ENCODE assay signal across 1 cellular context in the genomic region with DNA sequence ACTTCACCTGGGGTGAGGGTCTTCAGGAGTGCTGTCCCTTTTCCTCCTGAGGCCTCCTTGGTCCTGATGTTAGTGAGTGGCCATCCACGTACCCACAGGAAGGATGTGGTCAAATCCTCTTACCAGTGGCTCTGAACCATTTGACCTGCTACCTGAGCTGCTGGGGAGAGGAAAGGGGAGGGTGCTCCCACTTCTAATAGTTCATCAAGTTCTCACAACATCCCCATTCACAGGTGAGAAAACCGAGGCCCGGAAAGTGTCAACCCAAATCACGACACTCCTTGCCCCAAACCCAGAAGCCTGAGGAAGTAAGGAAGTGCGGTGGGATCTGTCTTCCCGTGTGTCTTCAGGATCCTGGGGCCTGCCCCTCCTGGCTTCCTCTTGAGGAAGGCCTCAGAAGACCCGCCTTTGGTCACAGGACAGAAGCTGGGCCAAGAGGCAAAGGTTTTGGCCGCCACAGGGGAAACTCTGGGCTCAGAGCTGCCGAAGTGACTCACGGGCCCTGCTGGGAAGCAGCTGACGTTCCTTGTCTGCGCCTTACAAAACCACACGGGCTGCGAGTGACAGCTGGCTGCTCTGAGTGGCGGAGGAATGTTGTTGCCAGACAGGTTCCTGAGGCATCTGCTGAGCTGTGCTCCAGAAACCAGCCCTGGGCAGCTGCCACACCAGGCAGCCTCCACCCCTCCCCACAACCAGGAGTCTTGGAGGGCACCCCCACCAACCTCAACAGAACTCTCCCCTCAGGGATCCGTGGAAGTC.
TF ChIP-seq lines count a peak whose summit lies in the region.

No MANE protein-coding gene starts in this region.

TF ChIP-seq in GM23338, 12 proteins besides CTCF, POLR2A, EP300 and RAD21 (continued from another document):
- TF ChIP-seq, protein P1, sequence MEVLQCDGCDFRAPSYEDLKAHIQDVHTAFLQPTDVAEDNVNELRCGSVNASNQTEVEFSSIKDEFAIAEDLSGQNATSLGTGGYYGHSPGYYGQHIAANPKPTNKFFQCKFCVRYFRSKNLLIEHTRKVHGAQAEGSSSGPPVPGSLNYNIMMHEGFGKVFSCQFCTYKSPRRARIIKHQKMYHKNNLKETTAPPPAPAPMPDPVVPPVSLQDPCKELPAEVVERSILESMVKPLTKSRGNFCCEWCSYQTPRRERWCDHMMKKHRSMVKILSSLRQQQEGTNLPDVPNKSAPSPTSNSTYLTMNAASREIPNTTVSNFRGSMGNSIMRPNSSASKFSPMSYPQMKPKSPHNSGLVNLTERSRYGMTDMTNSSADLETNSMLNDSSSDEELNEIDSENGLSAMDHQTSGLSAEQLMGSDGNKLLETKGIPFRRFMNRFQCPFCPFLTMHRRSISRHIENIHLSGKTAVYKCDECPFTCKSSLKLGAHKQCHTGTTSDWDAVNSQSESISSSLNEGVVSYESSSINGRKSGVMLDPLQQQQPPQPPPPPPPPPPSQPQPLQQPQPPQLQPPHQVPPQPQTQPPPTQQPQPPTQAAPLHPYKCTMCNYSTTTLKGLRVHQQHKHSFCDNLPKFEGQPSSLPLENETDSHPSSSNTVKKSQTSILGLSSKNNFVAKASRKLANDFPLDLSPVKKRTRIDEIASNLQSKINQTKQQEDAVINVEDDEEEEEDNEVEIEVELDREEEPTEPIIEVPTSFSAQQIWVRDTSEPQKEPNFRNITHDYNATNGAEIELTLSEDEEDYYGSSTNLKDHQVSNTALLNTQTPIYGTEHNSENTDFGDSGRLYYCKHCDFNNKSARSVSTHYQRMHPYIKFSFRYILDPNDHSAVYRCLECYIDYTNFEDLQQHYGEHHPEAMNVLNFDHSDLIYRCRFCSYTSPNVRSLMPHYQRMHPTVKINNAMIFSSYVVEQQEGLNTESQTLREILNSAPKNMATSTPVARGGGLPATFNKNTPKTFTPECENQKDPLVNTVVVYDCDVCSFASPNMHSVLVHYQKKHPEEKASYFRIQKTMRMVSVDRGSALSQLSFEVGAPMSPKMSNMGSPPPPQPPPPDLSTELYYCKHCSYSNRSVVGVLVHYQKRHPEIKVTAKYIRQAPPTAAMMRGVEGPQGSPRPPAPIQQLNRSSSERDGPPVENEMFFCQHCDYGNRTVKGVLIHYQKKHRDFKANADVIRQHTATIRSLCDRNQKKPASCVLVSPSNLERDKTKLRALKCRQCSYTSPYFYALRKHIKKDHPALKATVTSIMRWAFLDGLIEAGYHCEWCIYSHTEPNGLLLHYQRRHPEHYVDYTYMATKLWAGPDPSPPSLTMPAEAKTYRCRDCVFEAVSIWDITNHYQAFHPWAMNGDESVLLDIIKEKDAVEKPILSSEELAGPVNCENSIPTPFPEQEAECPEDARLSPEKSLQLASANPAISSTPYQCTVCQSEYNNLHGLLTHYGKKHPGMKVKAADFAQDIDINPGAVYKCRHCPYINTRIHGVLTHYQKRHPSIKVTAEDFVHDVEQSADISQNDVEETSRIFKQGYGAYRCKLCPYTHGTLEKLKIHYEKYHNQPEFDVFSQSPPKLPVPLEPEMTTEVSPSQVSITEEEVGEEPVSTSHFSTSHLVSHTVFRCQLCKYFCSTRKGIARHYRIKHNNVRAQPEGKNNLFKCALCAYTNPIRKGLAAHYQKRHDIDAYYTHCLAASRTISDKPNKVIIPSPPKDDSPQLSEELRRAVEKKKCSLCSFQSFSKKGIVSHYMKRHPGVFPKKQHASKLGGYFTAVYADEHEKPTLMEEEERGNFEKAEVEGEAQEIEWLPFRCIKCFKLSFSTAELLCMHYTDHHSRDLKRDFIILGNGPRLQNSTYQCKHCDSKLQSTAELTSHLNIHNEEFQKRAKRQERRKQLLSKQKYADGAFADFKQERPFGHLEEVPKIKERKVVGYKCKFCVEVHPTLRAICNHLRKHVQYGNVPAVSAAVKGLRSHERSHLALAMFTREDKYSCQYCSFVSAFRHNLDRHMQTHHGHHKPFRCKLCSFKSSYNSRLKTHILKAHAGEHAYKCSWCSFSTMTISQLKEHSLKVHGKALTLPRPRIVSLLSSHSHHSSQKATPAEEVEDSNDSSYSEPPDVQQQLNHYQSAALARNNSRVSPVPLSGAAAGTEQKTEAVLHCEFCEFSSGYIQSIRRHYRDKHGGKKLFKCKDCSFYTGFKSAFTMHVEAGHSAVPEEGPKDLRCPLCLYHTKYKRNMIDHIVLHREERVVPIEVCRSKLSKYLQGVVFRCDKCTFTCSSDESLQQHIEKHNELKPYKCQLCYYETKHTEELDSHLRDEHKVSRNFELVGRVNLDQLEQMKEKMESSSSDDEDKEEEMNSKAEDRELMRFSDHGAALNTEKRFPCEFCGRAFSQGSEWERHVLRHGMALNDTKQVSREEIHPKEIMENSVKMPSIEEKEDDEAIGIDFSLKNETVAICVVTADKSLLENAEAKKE (CRISPR knock-in tag; IDR thresholded peaks at IDR 0.05) = no peak
- TF ChIP-seq CREB1 (CRISPR knock-in tag; IDR thresholded peaks at IDR 0.05; ENCODE audit: low read depth) = no peak
